Comparison of ENCODE assay signal across 9 cellular contexts in the genomic region with DNA sequence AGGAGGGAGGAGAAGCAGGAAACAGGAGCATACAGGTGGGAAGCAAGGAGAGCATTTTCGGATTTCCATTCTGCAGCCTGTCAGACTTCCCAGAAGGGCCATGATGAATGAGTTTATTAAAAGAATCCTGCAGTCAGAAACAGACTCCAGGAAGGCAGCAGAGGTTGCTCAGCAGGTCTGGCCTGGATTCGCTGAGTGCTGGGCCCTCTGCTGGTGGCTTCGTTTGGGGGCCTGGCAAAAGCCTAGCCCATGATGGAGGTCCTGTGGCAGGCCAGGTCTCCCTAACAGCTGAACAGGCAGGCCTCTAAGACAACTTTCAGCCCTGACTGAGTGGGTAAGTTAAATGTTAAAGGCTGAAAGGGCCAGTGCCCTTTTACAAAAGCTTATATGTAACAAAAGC.
DNase-seq lines count a peak whose midpoint lies in the region; ATAC-seq and TF ChIP-seq lines count a peak whose summit lies in the region.
"Had no signal": no experiment of that assay in that cellular context is flagged by ENCODE, and none has a peak within 500 bp of the region (broad histone marks: within the 10 kb centered on the region; RNA-seq: fewer than 3 reads in every experiment).

No MANE protein-coding gene starts in this region.

- no peak overlapping the region for H3K4me3 Mint-ChIP-seq in Caco-2 (ENCODE audit: unreplicated experiment)
- H3K4me3 Mint-ChIP-seq in activated CD4-positive, alpha-beta T cell treated with anti-CD3 and anti-CD28 coated beads, Interleukin-2, amount 10 ng/mL, durations not matched to agents 24 days and 14 days: no peak overlapping the region

- WGBS in body of pancreas, 2 donors: 24 to 46% methylated on average over 3 of the region's 3 CpGs
- 60 to 73% methylated on average over 3 of the region's 3 CpGs for WGBS in lung, 2 donors

- H3K27me3 ChIP-seq in Caco-2 (replicated peaks; ENCODE audit: control insufficient read depth, insufficient read depth, low read length): no peaks in the 10 kb centered on the region
- no peaks in the 10 kb centered on the region for H3K27me3 ChIP-seq in body of pancreas
- H3K27me3 ChIP-seq in lung (ENCODE audit: control insufficient read depth, insufficient read depth): no peaks in the 10 kb centered on the region
- H3K27me3 ChIP-seq: vagina had no signal

- CTCF ChIA-PET in Caco-2 (lab: Charles Lee): interaction anchor here (0.6 to 1.8 kb wide), 2 partner anchors 204 to 255 kb away, joined by 3 to 7 read pairs; no protein-coding TSS in a partner anchor

- no peaks in the 10 kb centered on the region for H3K9me3 Mint-ChIP-seq in Caco-2 (ENCODE audit: unreplicated experiment)
- no peaks in the 10 kb centered on the region for H3K9me3 Mint-ChIP-seq in activated CD4-positive, alpha-beta T cell treated with anti-CD3 and anti-CD28 coated beads, Interleukin-2, amount 10 ng/mL, durations not matched to agents 24 days and 14 days

- TF ChIP-seq CTCF in Caco-2 (IDR thresholded peaks at IDR 0.05; ENCODE audit: insufficient read depth in 1 of 2, low read depth in 1 of 2, low read length in 1 of 2, severe bottlenecking in 1 of 2, unreplicated experiment in 1 of 2) (peak; percentile 44 to 81), body of pancreas (IDR thresholded peaks at IDR 0.05) (peak in 5 of 7 experiments; percentile 14 to 46 (median 30)), lung (IDR thresholded peaks at IDR 0.05; ENCODE audit: control extremely low read depth, extremely low read depth) (peak; percentile 2)

- H3K36me3 ChIP-seq in Caco-2 (ENCODE audit: control insufficient read depth, insufficient read depth, low read length) (no peaks in the 10 kb centered on the region), body of pancreas (replicated peaks in 1 of 2; ENCODE audit: insufficient read depth in 1 of 2, low read depth in 2 of 2) (no peaks in the 10 kb centered on the region), lung (ENCODE audit: control insufficient read depth in 2 of 2, insufficient read depth in 2 of 2, low read length in 2 of 2) (no peaks in the 10 kb centered on the region)
- H3K36me3 ChIP-seq: vagina had no signal

- BruUV-seq in Caco-2 (replicated peaks; lab: Mats Ljungman, UMichigan): no TSS peak

- no peaks in the 10 kb centered on the region for H3K4me1 Mint-ChIP-seq in Caco-2 (ENCODE audit: low read depth, unreplicated experiment)
- no peaks in the 10 kb centered on the region for H3K4me1 Mint-ChIP-seq in activated CD4-positive, alpha-beta T cell treated with anti-CD3 and anti-CD28 coated beads, Interleukin-2, amount 10 ng/mL, durations not matched to agents 24 days and 14 days

- H3K4me3 ChIP-seq in Caco-2 (ENCODE audit: low read depth, low read length) (no peak overlapping the region), body of pancreas (no peak overlapping the region), lung (no peak overlapping the region)
- H3K4me3 ChIP-seq: vagina had no signal

- peaks cover 10% of the 10 kb centered on the region for H3K27me3 Mint-ChIP-seq in Caco-2 (ENCODE audit: insufficient read depth, unreplicated experiment)
- H3K27me3 Mint-ChIP-seq in activated CD4-positive, alpha-beta T cell treated with anti-CD3 and anti-CD28 coated beads, Interleukin-2, amount 10 ng/mL, durations not matched to agents 24 days and 14 days: no peaks in the 10 kb centered on the region

- H3K9me3 ChIP-seq in Caco-2 (no peaks in the 10 kb centered on the region), body of pancreas (no peaks in the 10 kb centered on the region), lung (ENCODE audit: control insufficient read depth in 2 of 2, insufficient read depth in 1 of 2, low read length in 1 of 2) (peaks cover 0 to 3% of the 10 kb centered on the region in 2 donors)
- H3K9me3 ChIP-seq: vagina had no signal

- POLR2A ChIA-PET in Caco-2 (lab: Charles Lee): no interaction called here

- ATAC-seq in body of pancreas (no peak), lung (ENCODE audit: insufficient read depth, low FRiP score) (no peak), GM21786 (IDR thresholded peaks at IDR 0.05; ENCODE audit: unreplicated experiment) (no peak), HG02588 (IDR thresholded peaks at IDR 0.05; ENCODE audit: unreplicated experiment) (no peak), GM21717 (IDR thresholded peaks at IDR 0.05; ENCODE audit: unreplicated experiment) (no peak)

- H3K27ac Mint-ChIP-seq in Caco-2 (ENCODE audit: unreplicated experiment): no peak overlapping the region
- H3K27ac Mint-ChIP-seq in activated CD4-positive, alpha-beta T cell treated with anti-CD3 and anti-CD28 coated beads, Interleukin-2, amount 10 ng/mL, durations not matched to agents 24 days and 14 days: no peak overlapping the region

- H3K36me3 Mint-ChIP-seq in Caco-2 (ENCODE audit: insufficient read depth, unreplicated experiment): no peaks in the 10 kb centered on the region
- no peaks in the 10 kb centered on the region for H3K36me3 Mint-ChIP-seq in activated CD4-positive, alpha-beta T cell treated with anti-CD3 and anti-CD28 coated beads, Interleukin-2, amount 10 ng/mL, durations not matched to agents 24 days and 14 days (ENCODE audit: low read depth)

- H3K4me1 ChIP-seq in Caco-2: no peaks in the 10 kb centered on the region
- no peaks in the 10 kb centered on the region for H3K4me1 ChIP-seq in body of pancreas
- H3K4me1 ChIP-seq in lung (ENCODE audit: control insufficient read depth in 2 of 2, insufficient read depth in 2 of 2, low read length in 2 of 2): no peaks in the 10 kb centered on the region
- H3K4me1 ChIP-seq: vagina had no signal

- peak; percentile 55 to 69 for DNase-seq in Caco-2
- DNase-seq in HK-2 (ENCODE audit: unreplicated experiment): peak; percentile 21
- DNase-seq in body of pancreas: peak; percentile 17 to 54 (median 28)
- peak; percentile 38 for DNase-seq in lung (ENCODE audit: low spot score)
- no peak for DNase-seq in activated CD4-positive, alpha-beta T cell treated with anti-CD3 and anti-CD28 coated beads, Interleukin-2, amount 10 ng/mL, durations not matched to agents 24 days and 14 days

- no peak overlapping the region for H3K27ac ChIP-seq in body of pancreas
- H3K27ac ChIP-seq in lung (ENCODE audit: low read depth in 1 of 2, low read length in 1 of 2): no peak overlapping the region
- H3K27ac ChIP-seq: vagina had no signal

- TF ChIP-seq POLR2A in body of pancreas (IDR thresholded peaks at IDR 0.05): no peak

- intact Hi-C loops in Caco-2 (cut with micrococcal nuclease; ENCODE audit: unreplicated experiment) (loop anchor here (1.0 kb wide), 1 partner anchor 201 kb away; no protein-coding TSS in a partner anchor), body of pancreas (cut with DNase I) (no loop called here)
- intact Hi-C loops in activated CD4-positive, alpha-beta T cell treated with anti-CD3 and anti-CD28 coated beads, Interleukin-2, amount 10 ng/mL, durations not matched to agents 24 days and 14 days (cut with micrococcal nuclease): no loop called here

Comparison
In these comparisons a context has a peak if more than half of its experiments do, and no peak if none do; other contexts are left out.
1. CTCF ChIP-seq: peak in every context shown above with its lines; median percentile 62 in Caco-2; 30 in body of pancreas; 2 in lung.